Comparison of ENCODE assay signal across 8 cellular contexts in the genomic region with DNA sequence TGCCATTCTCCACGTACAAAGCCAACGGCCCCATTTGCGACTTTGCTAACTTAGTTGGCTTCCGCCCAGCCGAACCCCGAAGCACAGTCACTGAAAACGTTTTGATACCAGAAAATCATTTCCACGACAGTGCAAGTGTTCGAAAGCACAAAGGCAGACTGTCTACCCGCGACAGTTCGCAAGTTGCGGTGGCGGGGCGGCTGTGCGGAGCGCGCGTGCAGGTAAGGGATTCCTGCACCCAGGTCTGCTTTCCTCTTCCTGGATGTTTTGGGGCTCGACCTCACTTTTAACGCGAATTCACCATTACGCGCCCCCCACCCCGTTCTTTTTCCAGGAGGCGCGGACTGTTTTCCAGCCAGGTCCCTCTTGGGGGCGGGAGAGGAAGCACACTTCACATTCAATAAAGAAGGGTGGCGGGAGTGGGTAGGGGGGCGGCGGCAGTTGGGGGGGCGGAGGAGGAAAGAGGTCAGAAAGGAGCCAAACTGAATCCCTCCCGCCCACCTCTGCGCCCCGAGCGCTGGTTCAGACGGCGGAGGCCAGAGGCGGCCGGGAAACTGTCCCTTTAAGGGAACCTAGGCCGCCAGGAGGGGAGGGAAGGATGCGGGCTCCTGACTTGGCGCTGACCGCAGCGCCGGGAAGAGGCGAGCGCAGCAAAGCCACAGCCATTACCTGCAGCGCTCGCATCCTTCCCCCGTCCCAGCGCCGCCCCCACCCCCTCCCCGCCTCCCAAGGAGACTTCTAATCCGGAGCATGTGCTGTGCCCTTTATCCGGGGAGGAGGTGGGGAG.
DNase-seq lines count a peak whose midpoint lies in the region; ATAC-seq and TF ChIP-seq lines count a peak whose summit lies in the region.

No MANE protein-coding gene starts in this region.

- H3K4me1 Mint-ChIP-seq in CD8-positive, alpha-beta T cell (ENCODE audit: low read depth): peaks cover 16% of the 10 kb centered on the region
- peaks cover 5 to 6% of the 10 kb centered on the region in 2 donors for H3K4me1 Mint-ChIP-seq in effector memory CD8-positive, alpha-beta T cell (ENCODE audit: low read depth in 2 of 2)

- BruUV-seq in PC-9 (replicated peaks; lab: Mats Ljungman, UMichigan): TSS peak; percentile 55

- no peaks in the 10 kb centered on the region for H3K9me3 Mint-ChIP-seq in CD8-positive, alpha-beta T cell
- H3K9me3 Mint-ChIP-seq in effector memory CD8-positive, alpha-beta T cell: no peaks in the 10 kb centered on the region

- 1 to 2% methylated on average over 56 of the region's 56 CpGs for WGBS in lung, 2 donors
- WGBS in thymus: under 1% methylated on average over 56 of the region's 56 CpGs

- no peak for DNase-seq in CD8-positive, alpha-beta T cell
- peak; percentile 47 to 53 for DNase-seq in PC-9
- no peak for DNase-seq in effector memory CD8-positive, alpha-beta T cell
- DNase-seq in lung (ENCODE audit: low spot score): peak; percentile 61

- H3K36me3 Mint-ChIP-seq in CD8-positive, alpha-beta T cell: no peaks in the 10 kb centered on the region
- H3K36me3 Mint-ChIP-seq in effector memory CD8-positive, alpha-beta T cell (ENCODE audit: insufficient read depth): no peaks in the 10 kb centered on the region

- H3K27me3 ChIP-seq in CD8-positive, alpha-beta T cell (ENCODE audit: insufficient read depth, low read length): peaks cover 8% of the 10 kb centered on the region
- H3K27me3 ChIP-seq in PC-9 (ENCODE audit: insufficient read depth, low read depth) (no peaks in the 10 kb centered on the region), lung (ENCODE audit: control insufficient read depth, insufficient read depth) (peaks cover 4% of the 10 kb centered on the region), thymus (ENCODE audit: control insufficient read depth, insufficient read depth) (peaks cover 33% of the 10 kb centered on the region)

- H4K20me1 ChIP-seq in PC-9 (ENCODE audit: insufficient read depth): no peaks in the 10 kb centered on the region

- H3K9me2 ChIP-seq in PC-9 (ENCODE audit: insufficient read depth): no peaks in the 10 kb centered on the region

- CTCF ChIA-PET in CD8-positive, alpha-beta T cell (lab: Charles Lee): no interaction called here
- CTCF ChIA-PET in PC-9 (lab: Charles Lee): no interaction called here

- peak overlapping the region; percentile 46 for H3K4me3 Mint-ChIP-seq in CD8-positive, alpha-beta T cell
- peak overlapping the region; percentile 7 to 12 for H3K4me3 Mint-ChIP-seq in effector memory CD8-positive, alpha-beta T cell

- peak overlapping the region; percentile 71; the same call in 1 of the 2 replicates for H2AFZ ChIP-seq in PC-9

- H3K4me3 ChIP-seq in CD8-positive, alpha-beta T cell (ENCODE audit: low read depth, low read length): no peak overlapping the region
- peak overlapping the region; percentile 70; the same call in 1 of the 2 replicates for H3K4me3 ChIP-seq in PC-9
- peak overlapping the region; percentile 33 for H3K4me3 ChIP-seq in lung
- peak overlapping the region; percentile 67 for H3K4me3 ChIP-seq in thymus (ENCODE audit: low read length)

- H3K27me3 Mint-ChIP-seq in CD8-positive, alpha-beta T cell (ENCODE audit: low read depth): peaks cover 67% of the 10 kb centered on the region
- H3K27me3 Mint-ChIP-seq in effector memory CD8-positive, alpha-beta T cell: peaks cover 63 to 79% of the 10 kb centered on the region in 2 donors

- no peaks in the 10 kb centered on the region for H3K79me2 ChIP-seq in PC-9 (ENCODE audit: low read depth)

- peak overlapping the region; percentile 70 for H3K4me2 ChIP-seq in PC-9

- no peak overlapping the region for H3K27ac ChIP-seq in CD8-positive, alpha-beta T cell (ENCODE audit: low read depth, low read length)
- H3K27ac ChIP-seq in PC-9 (peak overlapping the region; percentile 47; the same call in 1 of the 2 replicates), lung (ENCODE audit: low read depth in 1 of 2, low read length in 1 of 2) (peak overlapping the region; percentile 64 to 81), thymus (ENCODE audit: low read depth) (peak overlapping the region; percentile 37)

- intact Hi-C loops in CD8-positive, alpha-beta T cell (cut with DNase I, micrococcal nuclease): no loop called here
- intact Hi-C loops in PC-9 (cut with micrococcal nuclease; ENCODE audit: unreplicated experiment): loop anchor here (5.0 to 10.0 kb wide), 3 partner anchors 111 to 274 kb away; partner anchors contain the start of gene KCTD1

- peaks cover 14% of the 10 kb centered on the region for H3F3A ChIP-seq in PC-9 (ENCODE audit: insufficient read depth, low read depth)

- POLR2A ChIA-PET in CD8-positive, alpha-beta T cell (lab: Charles Lee): no interaction called here
- POLR2A ChIA-PET in PC-9 (lab: Charles Lee; ENCODE audit: unreplicated experiment): interaction anchor here (0.6 kb wide), 2 partner anchors 40 to 249 kb away, joined by 9 read pairs; no protein-coding TSS in a partner anchor

- no peak overlapping the region for H3K27ac Mint-ChIP-seq in CD8-positive, alpha-beta T cell
- no peak overlapping the region for H3K27ac Mint-ChIP-seq in effector memory CD8-positive, alpha-beta T cell

- H3K36me3 ChIP-seq in CD8-positive, alpha-beta T cell (ENCODE audit: insufficient read depth, low read length): no peaks in the 10 kb centered on the region
- H3K36me3 ChIP-seq in PC-9 (ENCODE audit: low read depth) (no peaks in the 10 kb centered on the region), lung (ENCODE audit: control insufficient read depth in 2 of 2, insufficient read depth in 2 of 2, low read length in 2 of 2) (no peaks in the 10 kb centered on the region), thymus (ENCODE audit: control insufficient read depth, insufficient read depth) (no peaks in the 10 kb centered on the region)

- no peaks in the 10 kb centered on the region for H3K9me3 ChIP-seq in CD8-positive, alpha-beta T cell (ENCODE audit: low read length)
- no peaks in the 10 kb centered on the region for H3K9me3 ChIP-seq in PC-9 (ENCODE audit: insufficient read depth, low read depth)
- H3K9me3 ChIP-seq in lung (ENCODE audit: control insufficient read depth in 2 of 2, insufficient read depth in 1 of 2, low read length in 1 of 2): no peaks in the 10 kb centered on the region
- no peaks in the 10 kb centered on the region for H3K9me3 ChIP-seq in thymus (ENCODE audit: control insufficient read depth)

- ATAC-seq in CD8-positive, alpha-beta T cell: no peak
- ATAC-seq in HG02852 (IDR thresholded peaks at IDR 0.05; ENCODE audit: unreplicated experiment) (peak; percentile 9), lung (ENCODE audit: insufficient read depth, low FRiP score) (peak; percentile 69), GM21390 (IDR thresholded peaks at IDR 0.05; ENCODE audit: unreplicated experiment) (no peak), HG03439 (IDR thresholded peaks at IDR 0.05; ENCODE audit: unreplicated experiment) (no peak)
- ATAC-seq in effector memory CD8-positive, alpha-beta T cell (replicated peaks): no peak

- TF ChIP-seq CTCF in CD8-positive, alpha-beta T cell (IDR thresholded peaks at IDR 0.05): no peak
- TF ChIP-seq CTCF in PC-9 (conservative IDR thresholded peaks at IDR 0.05): no peak
- TF ChIP-seq CTCF in lung (IDR thresholded peaks at IDR 0.05; ENCODE audit: control extremely low read depth, extremely low read depth): no peak

- no peaks in the 10 kb centered on the region for H3K4me1 ChIP-seq in CD8-positive, alpha-beta T cell (ENCODE audit: insufficient read depth, low read length)
- H3K4me1 ChIP-seq in PC-9 (replicated peaks; ENCODE audit: insufficient read depth) (peaks cover 16% of the 10 kb centered on the region), lung (ENCODE audit: control insufficient read depth in 2 of 2, insufficient read depth in 2 of 2, low read length in 2 of 2) (peaks cover 5 to 9% of the 10 kb centered on the region in 2 donors), thymus (ENCODE audit: control insufficient read depth, insufficient read depth, low read length) (peaks cover 3% of the 10 kb centered on the region)

Comparison
In these comparisons a context has a peak if more than half of its experiments do, and no peak if none do; other contexts are left out.
1. ATAC-seq: peak in HG02852 (single experiment) and lung (single experiment); none in CD8-positive, alpha-beta T cell (single experiment), effector memory CD8-positive, alpha-beta T cell (single experiment), GM21390 (single experiment) and HG03439 (single experiment).
2. DNase-seq: peak in PC-9 (2 of 2) and lung (single experiment); none in CD8-positive, alpha-beta T cell (0 of 7) and effector memory CD8-positive, alpha-beta T cell (0 of 3).